1 cellular context compared by ENCODE assay signal in the genomic region with DNA sequence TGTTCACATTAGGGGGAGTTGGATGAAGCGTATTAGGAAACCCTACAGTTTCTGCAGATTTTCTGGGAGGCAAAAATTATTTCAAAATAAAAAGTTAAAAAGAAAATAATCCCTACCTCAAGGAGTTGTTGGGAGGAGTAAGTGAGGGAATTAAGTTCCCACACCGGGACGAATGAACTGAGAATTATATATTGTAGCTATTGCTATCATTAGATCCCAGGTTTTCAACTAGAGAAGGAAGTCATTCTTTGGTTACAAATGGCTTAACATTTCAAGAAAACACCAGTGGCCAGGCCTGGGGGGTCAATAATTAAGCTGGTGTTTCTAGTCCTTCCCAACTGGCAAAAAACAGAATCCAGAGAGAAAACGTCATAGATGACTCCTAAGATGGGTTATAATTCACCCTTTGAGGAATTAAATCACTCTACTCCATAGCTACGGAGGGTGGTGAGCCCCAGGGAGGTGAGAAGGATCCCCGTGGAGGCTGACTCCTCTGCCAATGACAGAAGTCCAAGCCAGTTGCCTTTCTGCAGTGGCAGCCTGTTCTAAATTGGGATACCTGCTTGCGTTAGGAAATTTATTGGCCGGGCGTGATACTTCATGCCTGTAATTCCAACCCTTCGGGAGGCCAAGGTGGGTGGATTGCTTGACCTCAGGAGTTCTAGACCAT.
TF ChIP-seq lines count a peak whose summit lies in the region.

No MANE protein-coding gene starts in this region.

TF ChIP-seq in IMR-90, 13 proteins besides CTCF, POLR2A, EP300 and RAD21:
- TF ChIP-seq MAZ (IDR thresholded peaks at IDR 0.05; ENCODE audit: borderline replicate concordance, low read depth, low read length) (no peak), MAFK (IDR thresholded peaks at IDR 0.05; ENCODE audit: low read depth, low read length) (no peak)
